ENCODE assay signal across 22 cellular contexts in genomic region chr7:142887282-142888015, GRCh38. TPM values are rescaled to one million over a fixed set of nuclear protein-coding genes. Genes with fewer than 3 reads are reported as not detected.
"Had no signal": no experiment of that assay in that cellular context is flagged by ENCODE, and none has a peak within 500 bp of the region (broad histone marks: within the 10 kb centered on the region; RNA-seq: fewer than 3 reads in every experiment).

No MANE protein-coding gene starts in this region.

- H3K27ac Mint-ChIP-seq: activated CD4-positive, alpha-beta T cell treated with anti-CD3 and anti-CD28 coated beads for 36 hours; activated naive CD4-positive, alpha-beta T cell treated with anti-CD3 and anti-CD28 coated beads for 36 hours; activated naive CD8-positive, alpha-beta T cell treated with anti-CD3 and anti-CD28 coated beads, Interleukin-2, amount 50 U/mL, for 24 hours; naive B cell had no signal

- H3K9me3 Mint-ChIP-seq: activated naive CD4-positive, alpha-beta T cell treated with anti-CD3 and anti-CD28 coated beads for 36 hours; activated naive CD8-positive, alpha-beta T cell treated with anti-CD3 and anti-CD28 coated beads, Interleukin-2, amount 50 U/mL, for 24 hours had no signal

- DNase-seq: activated CD4-positive, alpha-beta T cell treated with anti-CD3 and anti-CD28 coated beads for 36 hours; activated CD8-positive, alpha-beta memory T cell treated with anti-CD3 and anti-CD28 coated beads for 24 hours; activated naive CD4-positive, alpha-beta T cell treated with anti-CD3 and anti-CD28 coated beads for 36 hours; activated naive CD8-positive, alpha-beta T cell treated with anti-CD3 and anti-CD28 coated beads, Interleukin-2, amount 50 U/mL, for 24 hours; heart right ventricle; naive B cell; stimulated activated naive CD8-positive, alpha-beta T cell treated with anti-CD3 and anti-CD28 coated beads, Interleukin-15, Interleukin-2, amounts not matched to agents 100 U/mL and 50 U/mL, for 24 hours; T-helper 1 cell; T1000 had no signal

- H3K9me3 ChIP-seq: ascending aorta, breast epithelium, gastroesophageal sphincter, heart right ventricle, neutrophil, uterus had no signal

- H3K36me3 Mint-ChIP-seq: naive B cell had no signal

- H3K4me1 Mint-ChIP-seq: activated CD4-positive, alpha-beta T cell treated with anti-CD3 and anti-CD28 coated beads for 36 hours; activated naive CD8-positive, alpha-beta T cell treated with anti-CD3 and anti-CD28 coated beads, Interleukin-2, amount 50 U/mL, for 24 hours had no signal

- H3K4me3 Mint-ChIP-seq: activated CD4-positive, alpha-beta T cell treated with anti-CD3 and anti-CD28 coated beads for 36 hours; activated naive CD4-positive, alpha-beta T cell treated with anti-CD3 and anti-CD28 coated beads for 36 hours; activated naive CD8-positive, alpha-beta T cell treated with anti-CD3 and anti-CD28 coated beads, Interleukin-2, amount 50 U/mL, for 24 hours; naive B cell had no signal

- H3K4me1 ChIP-seq: ascending aorta, breast epithelium, gastroesophageal sphincter, heart right ventricle, uterus had no signal

- H3K4me3 ChIP-seq: ascending aorta, breast epithelium, gastroesophageal sphincter, heart right ventricle, skin epidermis, uterus had no signal

- H3K27ac ChIP-seq: ascending aorta, gastroesophageal sphincter, heart right ventricle, neutrophil, uterus had no signal

- H3K36me3 ChIP-seq: ascending aorta, breast epithelium, gastroesophageal sphincter, heart right ventricle, neutrophil, uterus had no signal

- H3K27me3 ChIP-seq: ascending aorta, breast epithelium, neutrophil, uterus had no signal

RNA-seq across cellular contexts. Expression of gene TRPV6, which starts 1.9 kb away (rescaled TPM):
- total RNA-seq: activated CD4-positive, alpha-beta T cell treated with anti-CD3 and anti-CD28 coated beads for 36 hours; activated naive CD4-positive, alpha-beta T cell treated with anti-CD3 and anti-CD28 coated beads for 36 hours; ascending aorta; chondrocyte; dermis microvascular lymphatic vessel endothelial cell; heart right ventricle; lung microvascular endothelial cell had no signal

RNA-seq across cellular contexts. Expression of gene TRPV5, which starts 46.1 kb away (rescaled TPM):
- total RNA-seq: activated CD4-positive, alpha-beta T cell treated with anti-CD3 and anti-CD28 coated beads for 36 hours; activated naive CD4-positive, alpha-beta T cell treated with anti-CD3 and anti-CD28 coated beads for 36 hours; ascending aorta; chondrocyte; dermis microvascular lymphatic vessel endothelial cell; heart right ventricle; left colon; lung microvascular endothelial cell; mononuclear cell; temporal lobe had no signal
- polyA plus RNA-seq: esophagus, heart right ventricle had no signal

RNA-seq across cellular contexts. Expression of gene LLCFC1, which starts 51.8 kb away (rescaled TPM):
- total RNA-seq: activated CD4-positive, alpha-beta T cell treated with anti-CD3 and anti-CD28 coated beads for 36 hours; activated naive CD4-positive, alpha-beta T cell treated with anti-CD3 and anti-CD28 coated beads for 36 hours; ascending aorta; breast epithelium; chondrocyte; dermis microvascular lymphatic vessel endothelial cell; gastroesophageal sphincter; heart right ventricle; left colon; lung microvascular endothelial cell; mononuclear cell; temporal lobe; uterus had no signal
- polyA plus RNA-seq: esophagus, heart right ventricle had no signal
